ENCODE assay signal across 24 cellular contexts in genomic region chr22:26985217-26985616, GRCh38.
DNase-seq lines count a peak whose midpoint lies in the region; ATAC-seq and TF ChIP-seq lines count a peak whose summit lies in the region.
"Had no signal": no experiment of that assay in that cellular context is flagged by ENCODE, and none has a peak within 500 bp of the region (broad histone marks: within the 10 kb centered on the region; RNA-seq: fewer than 3 reads in every experiment).

No MANE protein-coding gene starts in this region.

- H3K9me3 Mint-ChIP-seq in WTC11 = peaks cover 4% of the 10 kb centered on the region; the same call in 1 of the 2 replicates
- H3K9me3 Mint-ChIP-seq: CD4-positive, CD25-positive, alpha-beta regulatory T cell; CD8-positive, alpha-beta memory T cell had no signal

- no peaks in the 10 kb centered on the region for H3K9me3 ChIP-seq in A673 (ENCODE audit: low read depth, low read length, poor library complexity, severe bottlenecking)
- H3K9me3 ChIP-seq: A549, BE2C, BLaER1 had no signal

- H3K4me3 Mint-ChIP-seq in WTC11 = no peak overlapping the region
- H3K4me3 Mint-ChIP-seq: CD14-positive monocyte; CD4-positive, alpha-beta memory T cell; CD4-positive, CD25-positive, alpha-beta regulatory T cell; CD8-positive, alpha-beta memory T cell had no signal

- POLR2A ChIA-PET in A673 (lab: Charles Lee; ENCODE audit: low non-redundant PET) (no interaction called here), WTC11 (lab: Charles Lee) (no interaction called here)

- H3K27me3 ChIP-seq in A673 (replicated peaks; ENCODE audit: insufficient read depth, low read depth, low read length, poor library complexity) = no peaks in the 10 kb centered on the region
- H3K27me3 ChIP-seq: BE2C, BLaER1 had no signal

- H3K27me3 Mint-ChIP-seq in WTC11 (ENCODE audit: low read depth) = peaks cover 4% of the 10 kb centered on the region; the same call in 1 of the 2 replicates
- H3K27me3 Mint-ChIP-seq: CD4-positive, CD25-positive, alpha-beta regulatory T cell had no signal

- no peak for DNase-seq in A673 (ENCODE audit: low spot score)
- DNase-seq in OCI-M1 (lab: John Stamatoyannopoulos, UW) = peak; percentile 44
- DNase-seq in WTC11 (ENCODE audit: low spot score) = no peak
- no peak for DNase-seq in kidney glomerular epithelial cell (lab: John Stamatoyannopoulos, UW)
- DNase-seq in T-helper 2 cell = no peak
- DNase-seq: ACHN; BE2C; C1 segment of cervical spinal cord; CD4-positive, alpha-beta memory T cell; CD4-positive, CD25-positive, alpha-beta regulatory T cell; CD8-positive, alpha-beta memory T cell; COR-L47; DMS 273 treated with DMSO at 0.1 percent for 48 hours; DMS153; DMS53; DMS79; DND-41; EL; GDM1 had no signal

- ATAC-seq in WTC11 = no peak
- ATAC-seq: A549, GM12878 had no signal

- no peaks in the 10 kb centered on the region for H3K36me3 Mint-ChIP-seq in WTC11
- H3K36me3 Mint-ChIP-seq: CD14-positive monocyte; CD8-positive, alpha-beta memory T cell had no signal

- TF ChIP-seq CTCF in A673 (conservative IDR thresholded peaks at IDR 0.05; ENCODE audit: low read depth, low read length) (no peak), WTC11 (IDR thresholded peaks at IDR 0.05) (no peak)

- intact Hi-C loops in A673 (cut with micrococcal nuclease; ENCODE audit: unreplicated experiment) = no loop called here

- H3K36me3 ChIP-seq in A673 (ENCODE audit: insufficient read depth, low read length, poor library complexity, severe bottlenecking) = no peaks in the 10 kb centered on the region
- H3K36me3 ChIP-seq: BE2C, BLaER1 had no signal

- BruUV-seq in A673 (replicated peaks; lab: Mats Ljungman, UMichigan) = no TSS peak

- peak overlapping the region; percentile 73 for H3K27ac ChIP-seq in A673 (ENCODE audit: low read depth, low read length, poor library complexity, severe bottlenecking)
- H3K27ac ChIP-seq: 22Rv1, A549, BLaER1 had no signal

- no peak overlapping the region for H3K27ac Mint-ChIP-seq in WTC11
- H3K27ac Mint-ChIP-seq: CD14-positive monocyte; CD4-positive, alpha-beta memory T cell; CD4-positive, CD25-positive, alpha-beta regulatory T cell; CD8-positive, alpha-beta memory T cell had no signal

- peaks cover 34% of the 10 kb centered on the region for H3K4me1 ChIP-seq in A673 (ENCODE audit: insufficient read depth, low read length, poor library complexity, severe bottlenecking)
- H3K4me1 ChIP-seq: A549 had no signal

- no peaks in the 10 kb centered on the region; the same call in 1 of the 2 replicates for H3K4me1 Mint-ChIP-seq in WTC11
- H3K4me1 Mint-ChIP-seq: CD14-positive monocyte; CD4-positive, alpha-beta memory T cell; CD4-positive, CD25-positive, alpha-beta regulatory T cell; CD8-positive, alpha-beta memory T cell had no signal

- CTCF ChIA-PET in A673 (lab: Charles Lee) (interaction anchor here (0.7 kb wide), 1 partner anchor 334 kb away, joined by 3 read pairs; no protein-coding TSS in a partner anchor), WTC11 (lab: Charles Lee) (no interaction called here)

- no peak overlapping the region for H3K4me3 ChIP-seq in A673 (ENCODE audit: low read depth, low read length, poor library complexity, severe bottlenecking)
- H3K4me3 ChIP-seq: A549, BLaER1, GM12878 had no signal

TF ChIP-seq in WTC11, 78 proteins besides CTCF, POLR2A, EP300 and RAD21:
- TF ChIP-seq GTF2I (CRISPR knock-in tag; conservative IDR thresholded peaks at IDR 0.05) = no peak
- TF ChIP-seq, protein P1, sequence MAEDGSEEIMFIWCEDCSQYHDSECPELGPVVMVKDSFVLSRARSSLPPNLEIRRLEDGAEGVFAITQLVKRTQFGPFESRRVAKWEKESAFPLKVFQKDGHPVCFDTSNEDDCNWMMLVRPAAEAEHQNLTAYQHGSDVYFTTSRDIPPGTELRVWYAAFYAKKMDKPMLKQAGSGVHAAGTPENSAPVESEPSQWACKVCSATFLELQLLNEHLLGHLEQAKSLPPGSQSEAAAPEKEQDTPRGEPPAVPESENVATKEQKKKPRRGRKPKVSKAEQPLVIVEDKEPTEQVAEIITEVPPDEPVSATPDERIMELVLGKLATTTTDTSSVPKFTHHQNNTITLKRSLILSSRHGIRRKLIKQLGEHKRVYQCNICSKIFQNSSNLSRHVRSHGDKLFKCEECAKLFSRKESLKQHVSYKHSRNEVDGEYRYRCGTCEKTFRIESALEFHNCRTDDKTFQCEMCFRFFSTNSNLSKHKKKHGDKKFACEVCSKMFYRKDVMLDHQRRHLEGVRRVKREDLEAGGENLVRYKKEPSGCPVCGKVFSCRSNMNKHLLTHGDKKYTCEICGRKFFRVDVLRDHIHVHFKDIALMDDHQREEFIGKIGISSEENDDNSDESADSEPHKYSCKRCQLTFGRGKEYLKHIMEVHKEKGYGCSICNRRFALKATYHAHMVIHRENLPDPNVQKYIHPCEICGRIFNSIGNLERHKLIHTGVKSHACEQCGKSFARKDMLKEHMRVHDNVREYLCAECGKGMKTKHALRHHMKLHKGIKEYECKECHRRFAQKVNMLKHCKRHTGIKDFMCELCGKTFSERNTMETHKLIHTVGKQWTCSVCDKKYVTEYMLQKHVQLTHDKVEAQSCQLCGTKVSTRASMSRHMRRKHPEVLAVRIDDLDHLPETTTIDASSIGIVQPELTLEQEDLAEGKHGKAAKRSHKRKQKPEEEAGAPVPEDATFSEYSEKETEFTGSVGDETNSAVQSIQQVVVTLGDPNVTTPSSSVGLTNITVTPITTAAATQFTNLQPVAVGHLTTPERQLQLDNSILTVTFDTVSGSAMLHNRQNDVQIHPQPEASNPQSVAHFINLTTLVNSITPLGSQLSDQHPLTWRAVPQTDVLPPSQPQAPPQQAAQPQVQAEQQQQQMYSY (CRISPR knock-in tag; IDR thresholded peaks at IDR 0.05) = peak; percentile 64; the same call in 1 of the 2 replicates
